Comparison of ENCODE assay signal across 19 cellular contexts in the genomic region with DNA sequence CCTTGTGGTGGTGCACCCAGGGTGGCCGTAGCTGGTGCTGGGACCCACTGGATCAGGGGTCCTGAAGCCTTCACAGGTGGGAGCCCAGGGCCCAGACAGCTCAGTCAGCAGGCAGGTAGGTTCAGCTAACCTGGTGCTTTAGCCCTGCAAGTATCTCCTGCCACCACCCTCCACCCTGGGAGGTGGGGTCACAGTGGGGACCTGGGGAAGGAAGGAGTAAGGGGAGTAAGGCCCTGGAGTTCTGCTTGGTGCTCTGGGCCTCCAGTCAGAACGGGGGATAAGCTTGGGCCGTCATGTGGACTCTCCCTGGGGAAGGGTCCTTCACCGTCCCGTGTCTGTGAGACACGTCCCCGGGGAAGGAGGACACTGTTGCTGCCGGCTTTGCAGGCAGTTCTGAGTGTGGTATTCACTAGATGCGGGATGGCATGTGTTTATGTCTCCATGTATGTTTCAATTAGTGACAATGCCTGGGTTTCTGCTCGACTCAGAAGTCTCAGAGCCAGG. TPM values are rescaled to one million over a fixed set of nuclear protein-coding genes. Genes with fewer than 3 reads are reported as not detected.
DNase-seq lines count a peak whose midpoint lies in the region; ATAC-seq, FAIRE-seq and TF ChIP-seq lines count a peak whose summit lies in the region.
"Had no signal": no experiment of that assay in that cellular context is flagged by ENCODE, and none has a peak within 500 bp of the region (broad histone marks: within the 10 kb centered on the region; RNA-seq: fewer than 3 reads in every experiment).

No MANE protein-coding gene starts in this region.

- no peaks in the 10 kb centered on the region for H3K23me2 ChIP-seq in H1 (ENCODE audit: low read depth, low read length)

- intact Hi-C loops in activated T-helper 1 cell treated with anti-CD3 and anti-CD28 coated beads, Interleukin-12 subunit alpha, Interleukin-12 subunit beta, Interleukin-2, Interleukin-4 antibody, amounts not matched to agents 30 ng/mL and 10 ng/mL and 1 ng/mL, durations not matched to agents 14 hours and 24 hours and 36 hours (cut with micrococcal nuclease) = loop anchor here (10.0 kb wide), 1 partner anchor 453 kb away; no protein-coding TSS in a partner anchor

- H3K79me2 ChIP-seq in H1 (ENCODE audit: control insufficient read depth in 1 of 2, insufficient read depth in 2 of 2, low read length in 2 of 2) = no peaks in the 10 kb centered on the region; a peak in 1 of 4 replicates

- H2BK20ac ChIP-seq in H1 (ENCODE audit: low read length) = no peak overlapping the region

- no peak overlapping the region for H3K23ac ChIP-seq in H1 (ENCODE audit: insufficient read length)

- no peak overlapping the region for H3K4me3 ChIP-seq in H1 (ENCODE audit: extremely low read depth in 1 of 4, insufficient read depth in 2 of 4, low read depth in 3 of 4, low read length in 4 of 4)
- H3K4me3 ChIP-seq: BLaER1 treated with 17β-estradiol and CSF1 and Interleukin-3, amounts not matched to agents 10 nM and 100 nM; GM12878; HAP-1 had no signal

- FAIRE-seq in H1 (lab: Jason Lieb, UNC) = no peak
- FAIRE-seq: GM12878, HepG2, HTR-8/SVneo had no signal

- H3K9me3 ChIP-seq in H1 (ENCODE audit: insufficient read depth in 2 of 2, low read depth in 1 of 2, low read length in 1 of 2) = no peaks in the 10 kb centered on the region
- H3K9me3 ChIP-seq: BLaER1 treated with 17β-estradiol and CSF1 and Interleukin-3, amounts not matched to agents 10 nM and 100 nM; HAP-1 had no signal

- H3K4me1 Mint-ChIP-seq in activated T-cell treated with anti-CD3 and anti-CD28 coated beads, Interleukin-2, amount 50 U/mL, for 24 hours (ENCODE audit: low read depth) = peaks cover 15% of the 10 kb centered on the region
- H3K4me1 Mint-ChIP-seq in activated T-helper 1 cell treated with anti-CD3 and anti-CD28 coated beads, Interleukin-12 subunit alpha, Interleukin-12 subunit beta, Interleukin-2, Interleukin-4 antibody, amounts not matched to agents 30 ng/mL and 10 ng/mL and 1 ng/mL, durations not matched to agents 14 hours and 24 hours and 36 hours (ENCODE audit: low read depth) = peaks cover 17% of the 10 kb centered on the region
- H3K4me1 Mint-ChIP-seq in osteocyte (ENCODE audit: unreplicated experiment) = peaks cover 10% of the 10 kb centered on the region

- H4K8ac ChIP-seq in H1 (ENCODE audit: extremely low read depth, insufficient read depth, low read length) = no peak overlapping the region

- peaks cover 0 to 4% (median 2%) of the 10 kb centered on the region in 4 experiments; a peak in 3 of 8 replicates for H3K36me3 ChIP-seq in H1 (ENCODE audit: control insufficient read depth in 2 of 4, insufficient read depth in 4 of 4, low read length in 3 of 4)
- H3K36me3 ChIP-seq: HAP-1 had no signal

- H3K18ac ChIP-seq in H1 (ENCODE audit: extremely low read depth, low read length) = no peak overlapping the region

- peaks cover 2 to 4% of the 10 kb centered on the region in 2 experiments for H4K20me1 ChIP-seq in H1 (replicated peaks in 1 of 2; ENCODE audit: control insufficient read depth in 1 of 2, insufficient read depth in 2 of 2, low read length in 2 of 2)

- H2BK15ac ChIP-seq in H1 (ENCODE audit: low read length) = no peak overlapping the region

- peak overlapping the region; percentile 69 for H3K4ac ChIP-seq in H1 (replicated peaks; ENCODE audit: insufficient read length, low read depth, low read length)

- TF ChIP-seq RAD21 in H1 (IDR thresholded peaks at IDR 0.05 in 1 of 2, conservative IDR thresholded peaks at IDR 0.05 in 1 of 2; ENCODE audit: low read depth in 2 of 2, low read length in 2 of 2) = no peak

- H3K36me3 Mint-ChIP-seq in activated T-cell treated with anti-CD3 and anti-CD28 coated beads, Interleukin-2, amount 50 U/mL, for 24 hours (ENCODE audit: low read depth) = peaks cover 19% of the 10 kb centered on the region
- peaks cover 1% of the 10 kb centered on the region for H3K36me3 Mint-ChIP-seq in activated T-helper 1 cell treated with anti-CD3 and anti-CD28 coated beads, Interleukin-12 subunit alpha, Interleukin-12 subunit beta, Interleukin-2, Interleukin-4 antibody, amounts not matched to agents 30 ng/mL and 10 ng/mL and 1 ng/mL, durations not matched to agents 14 hours and 24 hours and 36 hours (ENCODE audit: low read depth)
- peaks cover 10% of the 10 kb centered on the region for H3K36me3 Mint-ChIP-seq in osteocyte (ENCODE audit: unreplicated experiment)

- no peak overlapping the region for H3K4me2 ChIP-seq in H1 (ENCODE audit: insufficient read depth in 1 of 2, low read depth in 2 of 2, low read length in 2 of 2)

- no peaks in the 10 kb centered on the region for H3K27me3 ChIP-seq in H1 (replicated peaks in 1 of 4; ENCODE audit: control insufficient read depth in 3 of 4, extremely low read depth in 1 of 4, insufficient read depth in 3 of 4, low read length in 3 of 4)
- H3K27me3 ChIP-seq: BLaER1 treated with 17β-estradiol and CSF1 and Interleukin-3, amounts not matched to agents 10 nM and 100 nM had no signal

- no peak overlapping the region for H2BK5ac ChIP-seq in H1 (ENCODE audit: low read depth, low read length)

- no peak overlapping the region for H2AK5ac ChIP-seq in H1 (ENCODE audit: low read depth, low read length)

- no peak for TF ChIP-seq POLR2A in H1 (IDR thresholded peaks at IDR 0.05; ENCODE audit: control extremely low read depth in 1 of 2, low read depth in 2 of 2, low read length in 2 of 2)

- no peak for DNase-seq in activated T-cell treated with anti-CD3 and anti-CD28 coated beads, Interleukin-2, amount 50 U/mL, for 24 hours
- DNase-seq in activated T-cell treated with anti-CD3 and anti-CD28 coated beads, Interleukin-2, amount 50 U/mL, for 48 hours = no peak
- DNase-seq in RWPE1 (ENCODE audit: low spot score) (no peak), H1 (ENCODE audit: low read depth in 1 of 2, low spot score in 2 of 2) (no peak), osteocyte (ENCODE audit: extremely low spot score, unreplicated experiment) (no peak)
- no peak for DNase-seq in activated T-helper 1 cell treated with anti-CD3 and anti-CD28 coated beads, Interleukin-12 subunit alpha, Interleukin-12 subunit beta, Interleukin-2, Interleukin-4 antibody, amounts not matched to agents 30 ng/mL and 10 ng/mL and 1 ng/mL, durations not matched to agents 14 hours and 24 hours and 36 hours (ENCODE audit: low spot score)
- DNase-seq in stimulated activated CD4-positive, alpha-beta T cell treated with anti-CD3 and anti-CD28 coated beads, Interleukin-4, amount 100 ng/mL, for 24 hours = no peak
- DNase-seq: AML-193; CD4-positive, alpha-beta T cell; DMS79; GOT3; HFFc6 had no signal

- H3K27ac Mint-ChIP-seq in activated T-cell treated with anti-CD3 and anti-CD28 coated beads, Interleukin-2, amount 50 U/mL, for 24 hours = peak overlapping the region; percentile 9
- no peak overlapping the region for H3K27ac Mint-ChIP-seq in activated T-helper 1 cell treated with anti-CD3 and anti-CD28 coated beads, Interleukin-12 subunit alpha, Interleukin-12 subunit beta, Interleukin-2, Interleukin-4 antibody, amounts not matched to agents 30 ng/mL and 10 ng/mL and 1 ng/mL, durations not matched to agents 14 hours and 24 hours and 36 hours
- no peak overlapping the region for H3K27ac Mint-ChIP-seq in osteocyte (ENCODE audit: unreplicated experiment)
- H3K27ac Mint-ChIP-seq: CD4-positive, alpha-beta T cell; HFFc6 had no signal

- H4K91ac ChIP-seq in H1 (replicated peaks; ENCODE audit: insufficient read length, low read length) = no peak overlapping the region

- H3K4me1 ChIP-seq in H1 (replicated peaks in 1 of 4; ENCODE audit: control insufficient read depth in 3 of 4, insufficient read depth in 4 of 4, low read length in 3 of 4) = no peaks in the 10 kb centered on the region
- H3K4me1 ChIP-seq: HAP-1 had no signal

- no peak overlapping the region for H3K14ac ChIP-seq in H1 (ENCODE audit: insufficient read length)

- no peak overlapping the region for H4K5ac ChIP-seq in H1 (ENCODE audit: insufficient read length, low read depth, low read length)

- CTCF ChIA-PET in RWPE1 (lab: Yijun Ruan, JAX) = no interaction called here
- CTCF ChIA-PET in H1 (lab: Charles Lee; ENCODE audit: partially characterized antibody) = interaction anchor here (0.7 to 2.1 kb wide), 5 partner anchors 9 to 58 kb away, joined by 3 to 7 read pairs (median 6); partner anchors contain the start of gene TSR1

- 93% methylated on average over 10 of the region's 10 CpGs; no CpG with 5 or more reads in 1 of the 2 experiments for WGBS in H1 (ENCODE audit: extremely low coverage in 1 of 2, insufficient coverage in 1 of 2, insufficient read length in 1 of 2, insufficient replicate concordance in 2 of 2, low coverage in 1 of 2, low lambda C conversion rate in 2 of 2, missing lambda C conversion rate in 1 of 2), 2 experiments

- H3K27me3 Mint-ChIP-seq in activated T-cell treated with anti-CD3 and anti-CD28 coated beads, Interleukin-2, amount 50 U/mL, for 24 hours = no peaks in the 10 kb centered on the region
- no peaks in the 10 kb centered on the region for H3K27me3 Mint-ChIP-seq in activated T-helper 1 cell treated with anti-CD3 and anti-CD28 coated beads, Interleukin-12 subunit alpha, Interleukin-12 subunit beta, Interleukin-2, Interleukin-4 antibody, amounts not matched to agents 30 ng/mL and 10 ng/mL and 1 ng/mL, durations not matched to agents 14 hours and 24 hours and 36 hours (ENCODE audit: insufficient read depth)
- no peaks in the 10 kb centered on the region for H3K27me3 Mint-ChIP-seq in osteocyte (ENCODE audit: unreplicated experiment)
- H3K27me3 Mint-ChIP-seq: CD4-positive, alpha-beta T cell had no signal

- H3K9me3 Mint-ChIP-seq in activated T-cell treated with anti-CD3 and anti-CD28 coated beads, Interleukin-2, amount 50 U/mL, for 24 hours = no peaks in the 10 kb centered on the region
- no peaks in the 10 kb centered on the region for H3K9me3 Mint-ChIP-seq in activated T-helper 1 cell treated with anti-CD3 and anti-CD28 coated beads, Interleukin-12 subunit alpha, Interleukin-12 subunit beta, Interleukin-2, Interleukin-4 antibody, amounts not matched to agents 30 ng/mL and 10 ng/mL and 1 ng/mL, durations not matched to agents 14 hours and 24 hours and 36 hours
- no peaks in the 10 kb centered on the region for H3K9me3 Mint-ChIP-seq in osteocyte (ENCODE audit: unreplicated experiment)
- H3K9me3 Mint-ChIP-seq: CD4-positive, alpha-beta T cell; HFFc6 had no signal

- POLR2A ChIA-PET in RWPE1 (lab: Yijun Ruan, JAX; ENCODE audit: low non-redundant PET) = no interaction called here
- POLR2A ChIA-PET in H1 (lab: Charles Lee; ENCODE audit: partially characterized antibody) = interaction anchor here (1.0 to 1.8 kb wide), 5 partner anchors 10 to 35 kb away, joined by 3 to 8 read pairs (median 4); partner anchors contain the start of gene TSR1

- H2BK120ac ChIP-seq in H1 (replicated peaks; ENCODE audit: low read depth, low read length) = no peak overlapping the region

- no peak for TF ChIP-seq CTCF in RWPE1 (conservative IDR thresholded peaks at IDR 0.05; ENCODE audit: low read depth)
- TF ChIP-seq CTCF in H1 (IDR thresholded peaks at IDR 0.05; ENCODE audit: control extremely low read depth in 1 of 3, insufficient read depth in 1 of 3, low read depth in 1 of 3, low read length in 3 of 3) = no peak
- TF ChIP-seq CTCF in osteocyte (IDR thresholded peaks at IDR 0.05) = no peak

- no peaks in the 10 kb centered on the region for H3K79me1 ChIP-seq in H1 (ENCODE audit: low read depth, low read length)

- H3K9ac ChIP-seq in H1 (replicated peaks in 1 of 4; ENCODE audit: extremely low read depth in 1 of 4, low read depth in 3 of 4, low read length in 3 of 4) = no peak overlapping the region; a peak in 1 of 7 replicates

- no peak for ATAC-seq in GM19351 (IDR thresholded peaks at IDR 0.05; ENCODE audit: unreplicated experiment)
- ATAC-seq: GM12878, HepG2 had no signal

- H2AFZ ChIP-seq in H1 (ENCODE audit: low read length) = no peak overlapping the region

- H3K56ac ChIP-seq in H1 (replicated peaks; ENCODE audit: insufficient read length, low read depth, low read length) = no peak overlapping the region

- H3K4me3 Mint-ChIP-seq in activated T-cell treated with anti-CD3 and anti-CD28 coated beads, Interleukin-2, amount 50 U/mL, for 24 hours = no peak overlapping the region
- H3K4me3 Mint-ChIP-seq in activated T-helper 1 cell treated with anti-CD3 and anti-CD28 coated beads, Interleukin-12 subunit alpha, Interleukin-12 subunit beta, Interleukin-2, Interleukin-4 antibody, amounts not matched to agents 30 ng/mL and 10 ng/mL and 1 ng/mL, durations not matched to agents 14 hours and 24 hours and 36 hours = no peak overlapping the region
- no peak overlapping the region for H3K4me3 Mint-ChIP-seq in osteocyte (ENCODE audit: unreplicated experiment)
- H3K4me3 Mint-ChIP-seq: CD4-positive, alpha-beta T cell; HFFc6 had no signal

- no peak overlapping the region for H2BK12ac ChIP-seq in H1 (ENCODE audit: low read depth, low read length)

- no peak for TF ChIP-seq EP300 in H1 (IDR thresholded peaks at IDR 0.05; ENCODE audit: borderline replicate concordance in 1 of 2, low read depth in 2 of 2, low read length in 2 of 2)

- H3K27ac ChIP-seq in RWPE1 = peak overlapping the region; percentile 95
- H3K27ac ChIP-seq in H1 (ENCODE audit: low read depth, low read length) = no peak overlapping the region
- H3K27ac ChIP-seq: 22Rv1; BLaER1 treated with 17β-estradiol and CSF1 and Interleukin-3, amounts not matched to agents 10 nM and 100 nM had no signal

RNA-seq across cellular contexts. Expression of gene SGSM2, which starts 20.7 kb away (rescaled TPM):
- total RNA-seq in H1 (2021; fragmentation: NEBNext Ultra II Directional; extraction: Animal tissue kit (Norgen Biotek cat#: 25700)) = 38.7 and 44.5 TPM in 2 replicates
- polyA plus RNA-seq in H1 (2011; rRNA removed) = 77.7 and 93.1 TPM in 2 replicates
- 74.8 TPM for polyA plus RNA-seq in H1 (2011; cell fraction: cytosol; rRNA removed)
- 421 TPM for polyA plus RNA-seq in H1 (2011; cell fraction: nucleus; rRNA removed)
- polyA plus RNA-seq in H1 (2012, experiment 1 of 2) = 50.0 to 79.8 TPM (median 73.4 TPM) in 4 replicates
- polyA plus RNA-seq in H1 (2012, experiment 2 of 2) = 44.8 TPM
- 23.4 TPM for polyA plus RNA-seq in H1 (2013, experiment 1 of 2)
- 21.0 TPM for polyA plus RNA-seq in H1 (2013, experiment 2 of 2)
- polyA minus RNA-seq in H1 (2011; rRNA and poly(A)+ RNA removed) = 33.4 and 41.5 TPM in 2 replicates
- polyA minus RNA-seq in H1 (2011; cell fraction: cytosol; rRNA and poly(A)+ RNA removed) = 26.7 TPM
- 56.2 TPM for polyA minus RNA-seq in H1 (2011; cell fraction: nucleus; rRNA and poly(A)+ RNA removed)
- 39.1 and 45.9 TPM in 2 replicates for total RNA-seq in activated T-helper 1 cell treated with anti-CD3 and anti-CD28 coated beads, Interleukin-12 subunit alpha, Interleukin-12 subunit beta, Interleukin-2, Interleukin-4 antibody, amounts not matched to agents 30 ng/mL and 10 ng/mL and 1 ng/mL, durations not matched to agents 14 hours and 24 hours and 36 hours
- 49.6 and 56.0 TPM in 2 replicates for total RNA-seq in osteocyte

RNA-seq across cellular contexts. Expression of gene TSR1, which starts 21.7 kb away (rescaled TPM):
- 69.7 and 77.0 TPM in 2 replicates for total RNA-seq in H1 (2021; fragmentation: NEBNext Ultra II Directional; extraction: Animal tissue kit (Norgen Biotek cat#: 25700))
- polyA plus RNA-seq in H1 (2011; rRNA removed) = 14.5 and 17.1 TPM in 2 replicates
- 15.8 TPM for polyA plus RNA-seq in H1 (2011; cell fraction: cytosol; rRNA removed)
- 40.3 TPM for polyA plus RNA-seq in H1 (2011; cell fraction: nucleus; rRNA removed)
- 60.2 to 78.2 TPM (median 70.7 TPM) in 4 replicates for polyA plus RNA-seq in H1 (2012, experiment 1 of 2)
- 7.7 TPM for polyA plus RNA-seq in H1 (2012, experiment 2 of 2)
- polyA plus RNA-seq in H1 (2013, experiment 1 of 2) = 30.5 TPM
- 29.4 TPM for polyA plus RNA-seq in H1 (2013, experiment 2 of 2)
- 32.6 and 37.5 TPM in 2 replicates for polyA minus RNA-seq in H1 (2011; rRNA and poly(A)+ RNA removed)
- polyA minus RNA-seq in H1 (2011; cell fraction: cytosol; rRNA and poly(A)+ RNA removed) = 52.0 TPM
- 82.5 TPM for polyA minus RNA-seq in H1 (2011; cell fraction: nucleus; rRNA and poly(A)+ RNA removed)
- 91.3 and 92.9 TPM in 2 replicates for total RNA-seq in activated T-helper 1 cell treated with anti-CD3 and anti-CD28 coated beads, Interleukin-12 subunit alpha, Interleukin-12 subunit beta, Interleukin-2, Interleukin-4 antibody, amounts not matched to agents 30 ng/mL and 10 ng/mL and 1 ng/mL, durations not matched to agents 14 hours and 24 hours and 36 hours
- total RNA-seq in osteocyte = 26.3 and 27.5 TPM in 2 replicates

RNA-seq across cellular contexts. Expression of gene MNT, which starts 42.9 kb away (rescaled TPM):
- 16.3 and 17.3 TPM in 2 replicates for total RNA-seq in H1 (2021; fragmentation: NEBNext Ultra II Directional; extraction: Animal tissue kit (Norgen Biotek cat#: 25700))
- polyA plus RNA-seq in H1 (2011; rRNA removed) = 5.0 and 9.0 TPM in 2 replicates
- polyA plus RNA-seq in H1 (2011; cell fraction: cytosol; rRNA removed) = 6.1 TPM
- polyA plus RNA-seq in H1 (2011; cell fraction: nucleus; rRNA removed) = 12.8 TPM
- 10.9 to 15.7 TPM (median 13.9 TPM) in 4 replicates for polyA plus RNA-seq in H1 (2012, experiment 1 of 2)
- polyA plus RNA-seq in H1 (2012, experiment 2 of 2) = 7.1 TPM
- polyA plus RNA-seq in H1 (2013, experiment 1 of 2) = 12.5 TPM
- polyA plus RNA-seq in H1 (2013, experiment 2 of 2) = 10.8 TPM
- polyA minus RNA-seq in H1 (2011; rRNA and poly(A)+ RNA removed) = 3.2 and 4.2 TPM in 2 replicates
- polyA minus RNA-seq in H1 (2011; cell fraction: cytosol; rRNA and poly(A)+ RNA removed) = 8.7 TPM
- polyA minus RNA-seq in H1 (2011; cell fraction: nucleus; rRNA and poly(A)+ RNA removed) = 6.2 TPM
- total RNA-seq in activated T-helper 1 cell treated with anti-CD3 and anti-CD28 coated beads, Interleukin-12 subunit alpha, Interleukin-12 subunit beta, Interleukin-2, Interleukin-4 antibody, amounts not matched to agents 30 ng/mL and 10 ng/mL and 1 ng/mL, durations not matched to agents 14 hours and 24 hours and 36 hours = 31.5 and 35.9 TPM in 2 replicates
- 30.4 and 35.6 TPM in 2 replicates for total RNA-seq in osteocyte

RNA-seq across cellular contexts. Expression of gene SRR, which starts 54.2 kb away (rescaled TPM):
- total RNA-seq in H1 (2021; fragmentation: NEBNext Ultra II Directional; extraction: Animal tissue kit (Norgen Biotek cat#: 25700)) = 4.5 and 5.1 TPM in 2 replicates
- 2.7 and 3.6 TPM in 2 replicates for polyA plus RNA-seq in H1 (2011; rRNA removed)
- 4.1 TPM for polyA plus RNA-seq in H1 (2011; cell fraction: cytosol; rRNA removed)
- polyA plus RNA-seq in H1 (2011; cell fraction: nucleus; rRNA removed) = 1.7 TPM
- 5.7 to 8.0 TPM (median 7.3 TPM) in 4 replicates for polyA plus RNA-seq in H1 (2012, experiment 1 of 2)
- polyA plus RNA-seq in H1 (2012, experiment 2 of 2) = 4.2 TPM
- 3.6 TPM for polyA plus RNA-seq in H1 (2013, experiment 1 of 2)
- 3.4 TPM for polyA plus RNA-seq in H1 (2013, experiment 2 of 2)
- polyA minus RNA-seq in H1 (2011; rRNA and poly(A)+ RNA removed) = 2.3 and 7.0 TPM in 2 replicates
- 6.8 TPM for polyA minus RNA-seq in H1 (2011; cell fraction: cytosol; rRNA and poly(A)+ RNA removed)
- polyA minus RNA-seq in H1 (2011; cell fraction: nucleus; rRNA and poly(A)+ RNA removed) = 1.5 TPM
- 14.9 and 17.4 TPM in 2 replicates for total RNA-seq in activated T-helper 1 cell treated with anti-CD3 and anti-CD28 coated beads, Interleukin-12 subunit alpha, Interleukin-12 subunit beta, Interleukin-2, Interleukin-4 antibody, amounts not matched to agents 30 ng/mL and 10 ng/mL and 1 ng/mL, durations not matched to agents 14 hours and 24 hours and 36 hours
- 16.3 and 18.9 TPM in 2 replicates for total RNA-seq in osteocyte

RNA-seq across cellular contexts. Expression of gene SMG6, which starts 54.4 kb away (rescaled TPM):
- total RNA-seq in H1 (2021; fragmentation: NEBNext Ultra II Directional; extraction: Animal tissue kit (Norgen Biotek cat#: 25700)) = 25.2 and 27.2 TPM in 2 replicates
- polyA plus RNA-seq in H1 (2011; rRNA removed) = 18.5 and 31.8 TPM in 2 replicates
- 10.3 TPM for polyA plus RNA-seq in H1 (2011; cell fraction: cytosol; rRNA removed)
- polyA plus RNA-seq in H1 (2011; cell fraction: nucleus; rRNA removed) = 35.9 TPM
- 19.6 to 31.9 TPM (median 26.7 TPM) in 4 replicates for polyA plus RNA-seq in H1 (2012, experiment 1 of 2)
- polyA plus RNA-seq in H1 (2012, experiment 2 of 2) = 12.5 TPM
- polyA plus RNA-seq in H1 (2013, experiment 1 of 2) = 13.6 TPM
- polyA plus RNA-seq in H1 (2013, experiment 2 of 2) = 12.5 TPM
- 32.5 and 33.5 TPM in 2 replicates for polyA minus RNA-seq in H1 (2011; rRNA and poly(A)+ RNA removed)
- polyA minus RNA-seq in H1 (2011; cell fraction: cytosol; rRNA and poly(A)+ RNA removed) = 14.9 TPM
- 18.1 TPM for polyA minus RNA-seq in H1 (2011; cell fraction: nucleus; rRNA and poly(A)+ RNA removed)
- total RNA-seq in activated T-helper 1 cell treated with anti-CD3 and anti-CD28 coated beads, Interleukin-12 subunit alpha, Interleukin-12 subunit beta, Interleukin-2, Interleukin-4 antibody, amounts not matched to agents 30 ng/mL and 10 ng/mL and 1 ng/mL, durations not matched to agents 14 hours and 24 hours and 36 hours = 35.3 and 39.5 TPM in 2 replicates
- total RNA-seq in osteocyte = 36.7 and 38.4 TPM in 2 replicates
